11 cellular contexts compared by ENCODE assay signal in the genomic region with DNA sequence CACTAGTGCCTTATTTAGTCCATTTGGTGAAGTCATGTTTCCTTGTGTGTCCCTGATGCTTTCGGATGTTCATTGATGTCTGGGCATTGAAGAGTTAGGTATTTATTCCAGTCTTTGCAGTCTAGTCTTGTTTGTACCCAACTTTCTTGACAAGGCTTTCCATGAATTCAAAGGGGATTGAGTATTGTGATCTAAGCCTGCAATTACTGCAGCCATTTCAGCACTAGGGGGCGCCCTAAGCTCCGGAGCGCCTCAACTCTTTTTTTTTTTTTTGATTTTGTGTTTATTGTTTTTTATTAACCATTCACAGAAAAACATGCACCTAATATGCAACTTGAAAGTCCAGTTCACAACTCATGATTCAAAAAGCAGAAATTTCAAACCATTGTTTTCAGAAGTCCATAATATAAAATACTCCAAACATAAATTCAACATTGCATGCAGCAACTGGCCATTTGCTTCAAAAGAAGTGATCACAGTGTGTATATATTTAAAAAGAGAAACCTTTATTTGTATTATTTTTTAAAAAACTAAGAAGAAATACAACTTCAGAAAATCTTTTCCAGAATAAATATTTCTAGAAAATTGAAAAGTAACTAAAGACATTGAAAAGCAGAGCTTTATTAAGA. TPM values are rescaled to one million over a fixed set of nuclear protein-coding genes. Genes with fewer than 3 reads are reported as not detected.
DNase-seq lines count a peak whose midpoint lies in the region; ATAC-seq, FAIRE-seq and TF ChIP-seq lines count a peak whose summit lies in the region.
"Had no signal": no experiment of that assay in that cellular context is flagged by ENCODE, and none has a peak within 500 bp of the region (broad histone marks: within the 10 kb centered on the region; RNA-seq: fewer than 3 reads in every experiment).

No MANE protein-coding gene starts in this region.

- no peaks in the 10 kb centered on the region for H3K4me1 ChIP-seq in liver (ENCODE audit: control insufficient read depth in 4 of 4, insufficient read depth in 4 of 4, low read length in 3 of 4)

- H3K27me3 Mint-ChIP-seq in HFFc6 (ENCODE audit: insufficient read depth), result no peaks in the 10 kb centered on the region
- no peaks in the 10 kb centered on the region for H3K27me3 Mint-ChIP-seq in activated naive CD8-positive, alpha-beta T cell treated with anti-CD3 and anti-CD28 coated beads, Interleukin-2, amount 50 U/mL, for 24 hours

- peak in 1 of 2 donors; percentile 41 for TF ChIP-seq RAD21 in liver (IDR thresholded peaks at IDR 0.05)

- no peaks in the 10 kb centered on the region for H3K36me3 ChIP-seq in liver (ENCODE audit: control insufficient read depth in 4 of 4, insufficient read depth in 3 of 4, low read depth in 1 of 4, low read length in 3 of 4)

- H3K9me3 Mint-ChIP-seq in HFFc6, result peaks cover 71% of the 10 kb centered on the region
- H3K9me3 Mint-ChIP-seq in activated naive CD8-positive, alpha-beta T cell treated with anti-CD3 and anti-CD28 coated beads, Interleukin-2, amount 50 U/mL, for 24 hours, result peaks cover 14% of the 10 kb centered on the region

- TF ChIP-seq CTCF in D721Med (IDR thresholded peaks at IDR 0.05; ENCODE audit: insufficient read depth, missing control alignments), result peak; percentile 17
- peak; percentile 73 for TF ChIP-seq CTCF in HFFc6 (IDR thresholded peaks at IDR 0.05)
- TF ChIP-seq CTCF in liver (IDR thresholded peaks at IDR 0.05; ENCODE audit: low read depth, low read length, missing input control), result peak; percentile 15

- no peak for ATAC-seq in activated naive CD8-positive, alpha-beta T cell treated with anti-CD3 and anti-CD28 coated beads, Interleukin-2, amount 50 U/mL, for 24 hours
- no peak for ATAC-seq in HG02759 (IDR thresholded peaks at IDR 0.05; ENCODE audit: unreplicated experiment)
- no peak for ATAC-seq in GM21717 (IDR thresholded peaks at IDR 0.05; ENCODE audit: unreplicated experiment)

- no peak overlapping the region for H3K27ac ChIP-seq in liver (ENCODE audit: low read depth in 1 of 2, low read length in 2 of 2)
- H3K27ac ChIP-seq: hepatocyte had no signal

- DNase-seq in D721Med (ENCODE audit: insufficient read length, low spot score) (no peak), HFFc6 (no peak), NCI-H1436 treated with DMSO at 0.1 percent for 48 hours (lab: John Stamatoyannopoulos, UW) (no peak)
- DNase-seq in activated naive CD8-positive, alpha-beta T cell treated with anti-CD3 and anti-CD28 coated beads, Interleukin-2, amount 50 U/mL, for 24 hours, result peak; percentile 28
- DNase-seq in effector CD4-positive, alpha-beta T cell, result no peak
- DNase-seq: NCI-H1092 treated with DMSO at 0.1 percent for 48 hours, T1000 had no signal

- no peak overlapping the region for H3K4me3 Mint-ChIP-seq in HFFc6
- no peak overlapping the region for H3K4me3 Mint-ChIP-seq in activated naive CD8-positive, alpha-beta T cell treated with anti-CD3 and anti-CD28 coated beads, Interleukin-2, amount 50 U/mL, for 24 hours

- H3K36me3 Mint-ChIP-seq in HFFc6 (ENCODE audit: low read depth), result peaks cover 85% of the 10 kb centered on the region
- H3K36me3 Mint-ChIP-seq in activated naive CD8-positive, alpha-beta T cell treated with anti-CD3 and anti-CD28 coated beads, Interleukin-2, amount 50 U/mL, for 24 hours (ENCODE audit: low read depth), result peaks cover 3% of the 10 kb centered on the region

- no peak overlapping the region for H3K27ac Mint-ChIP-seq in HFFc6
- H3K27ac Mint-ChIP-seq in activated naive CD8-positive, alpha-beta T cell treated with anti-CD3 and anti-CD28 coated beads, Interleukin-2, amount 50 U/mL, for 24 hours, result no peak overlapping the region

- WGBS in liver, result 70% methylated on average over 4 of the region's 4 CpGs

- peaks cover 4 to 18% (median 6%) of the 10 kb centered on the region in 4 donors for H3K9me3 ChIP-seq in liver (ENCODE audit: control insufficient read depth in 4 of 4, low read length in 3 of 4)

- no peak overlapping the region for H3K4me3 ChIP-seq in liver (ENCODE audit: low read depth in 1 of 3, low read length in 3 of 3)
- H3K4me3 ChIP-seq: hepatocyte had no signal

- no peaks in the 10 kb centered on the region for H3K27me3 ChIP-seq in liver (ENCODE audit: control insufficient read depth in 4 of 4, insufficient read depth in 4 of 4, low read length in 3 of 4)
- H3K27me3 ChIP-seq: hepatocyte had no signal

- H3K9ac ChIP-seq in liver (ENCODE audit: low read depth in 1 of 2, low read length in 2 of 2), result no peak overlapping the region

- FAIRE-seq in D721Med (lab: Jason Lieb, UNC), result no peak

- no peaks in the 10 kb centered on the region for H3K4me1 Mint-ChIP-seq in HFFc6 (ENCODE audit: low read depth)
- H3K4me1 Mint-ChIP-seq in activated naive CD8-positive, alpha-beta T cell treated with anti-CD3 and anti-CD28 coated beads, Interleukin-2, amount 50 U/mL, for 24 hours, result no peaks in the 10 kb centered on the region

TF ChIP-seq in liver, 16 proteins besides CTCF, POLR2A, EP300 and RAD21:
- TF ChIP-seq FOXA2 (IDR thresholded peaks at IDR 0.05) (no peak), HNF4A (conservative IDR thresholded peaks at IDR 0.05) (no peak), RXRA (IDR thresholded peaks at IDR 0.05) (no peak), YY1 (IDR thresholded peaks at IDR 0.05) (no peak)
- TF ChIP-seq, protein P1, sequence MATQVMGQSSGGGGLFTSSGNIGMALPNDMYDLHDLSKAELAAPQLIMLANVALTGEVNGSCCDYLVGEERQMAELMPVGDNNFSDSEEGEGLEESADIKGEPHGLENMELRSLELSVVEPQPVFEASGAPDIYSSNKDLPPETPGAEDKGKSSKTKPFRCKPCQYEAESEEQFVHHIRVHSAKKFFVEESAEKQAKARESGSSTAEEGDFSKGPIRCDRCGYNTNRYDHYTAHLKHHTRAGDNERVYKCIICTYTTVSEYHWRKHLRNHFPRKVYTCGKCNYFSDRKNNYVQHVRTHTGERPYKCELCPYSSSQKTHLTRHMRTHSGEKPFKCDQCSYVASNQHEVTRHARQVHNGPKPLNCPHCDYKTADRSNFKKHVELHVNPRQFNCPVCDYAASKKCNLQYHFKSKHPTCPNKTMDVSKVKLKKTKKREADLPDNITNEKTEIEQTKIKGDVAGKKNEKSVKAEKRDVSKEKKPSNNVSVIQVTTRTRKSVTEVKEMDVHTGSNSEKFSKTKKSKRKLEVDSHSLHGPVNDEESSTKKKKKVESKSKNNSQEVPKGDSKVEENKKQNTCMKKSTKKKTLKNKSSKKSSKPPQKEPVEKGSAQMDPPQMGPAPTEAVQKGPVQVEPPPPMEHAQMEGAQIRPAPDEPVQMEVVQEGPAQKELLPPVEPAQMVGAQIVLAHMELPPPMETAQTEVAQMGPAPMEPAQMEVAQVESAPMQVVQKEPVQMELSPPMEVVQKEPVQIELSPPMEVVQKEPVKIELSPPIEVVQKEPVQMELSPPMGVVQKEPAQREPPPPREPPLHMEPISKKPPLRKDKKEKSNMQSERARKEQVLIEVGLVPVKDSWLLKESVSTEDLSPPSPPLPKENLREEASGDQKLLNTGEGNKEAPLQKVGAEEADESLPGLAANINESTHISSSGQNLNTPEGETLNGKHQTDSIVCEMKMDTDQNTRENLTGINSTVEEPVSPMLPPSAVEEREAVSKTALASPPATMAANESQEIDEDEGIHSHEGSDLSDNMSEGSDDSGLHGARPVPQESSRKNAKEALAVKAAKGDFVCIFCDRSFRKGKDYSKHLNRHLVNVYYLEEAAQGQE (IDR thresholded peaks at IDR 0.05), result no peak

RNA-seq across cellular contexts. Expression of a gene that starts 59.2 kb away (rescaled TPM):
- total RNA-seq in HFFc6 (2021; fragmentation: NEBNext Ultra II Directional; extraction: Animal tissue kit (Norgen Biotek cat#: 25700)), result 10 to 100 TPM; 48.2 to 65.7 (median 58.1) TPM
- total RNA-seq in liver, result 1 to 10 TPM; 1.9 to 3.2 TPM
- under 1 TPM; 0.36 to 0.48 TPM for polyA plus RNA-seq in liver

Comparison
In these comparisons a context has a peak if more than half of its experiments do, and no peak if none do; other contexts are left out.
1. CTCF ChIP-seq: peak in every context shown above with its lines; median percentile 73 in HFFc6; 17 in D721Med; 15 in liver.
2. RNA of a gene that starts 59.2 kb away (total RNA-seq): 48.2 to 65.7 TPM in HFFc6; 1.9 to 3.2 TPM in liver; every median in the first group is over 10 times any median in the second.